ENCODE assay signal across 2 cellular contexts in the genomic region with DNA sequence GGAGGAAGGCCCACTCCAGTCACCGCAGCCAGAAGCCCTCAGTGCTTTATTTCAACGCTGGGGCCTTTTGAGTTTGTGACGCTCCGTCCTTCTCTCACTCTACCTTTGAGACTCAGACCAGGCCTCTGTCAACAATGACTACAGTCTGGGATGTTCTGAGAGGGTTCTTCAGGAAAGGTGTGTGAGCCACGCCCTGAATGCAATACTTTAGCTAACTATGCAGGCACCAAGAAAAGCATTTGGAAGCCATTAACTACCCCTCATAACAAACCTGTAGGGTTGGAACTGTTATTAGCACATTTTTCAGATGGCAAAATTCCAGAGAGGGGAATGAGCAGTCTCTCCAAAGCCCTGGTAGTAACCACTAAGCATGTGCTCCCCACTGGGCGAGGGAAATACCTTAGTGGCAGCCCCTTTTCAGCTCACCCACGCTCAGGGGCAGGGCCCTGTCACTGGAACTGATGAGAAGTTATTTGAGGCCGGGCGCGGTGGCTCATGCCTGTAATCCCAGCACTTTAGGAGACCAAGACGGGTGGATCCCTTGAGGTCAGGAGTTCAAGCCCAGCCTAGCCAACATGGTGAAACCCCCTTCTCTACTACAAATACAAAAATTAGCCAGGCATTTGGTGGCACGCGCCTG.
TF ChIP-seq lines count a peak whose summit lies in the region.

No MANE protein-coding gene starts in this region.

TF ChIP-seq in GM23338, 12 proteins besides CTCF, POLR2A, EP300 and RAD21 (continued from another document):
- TF ChIP-seq, protein P1, sequence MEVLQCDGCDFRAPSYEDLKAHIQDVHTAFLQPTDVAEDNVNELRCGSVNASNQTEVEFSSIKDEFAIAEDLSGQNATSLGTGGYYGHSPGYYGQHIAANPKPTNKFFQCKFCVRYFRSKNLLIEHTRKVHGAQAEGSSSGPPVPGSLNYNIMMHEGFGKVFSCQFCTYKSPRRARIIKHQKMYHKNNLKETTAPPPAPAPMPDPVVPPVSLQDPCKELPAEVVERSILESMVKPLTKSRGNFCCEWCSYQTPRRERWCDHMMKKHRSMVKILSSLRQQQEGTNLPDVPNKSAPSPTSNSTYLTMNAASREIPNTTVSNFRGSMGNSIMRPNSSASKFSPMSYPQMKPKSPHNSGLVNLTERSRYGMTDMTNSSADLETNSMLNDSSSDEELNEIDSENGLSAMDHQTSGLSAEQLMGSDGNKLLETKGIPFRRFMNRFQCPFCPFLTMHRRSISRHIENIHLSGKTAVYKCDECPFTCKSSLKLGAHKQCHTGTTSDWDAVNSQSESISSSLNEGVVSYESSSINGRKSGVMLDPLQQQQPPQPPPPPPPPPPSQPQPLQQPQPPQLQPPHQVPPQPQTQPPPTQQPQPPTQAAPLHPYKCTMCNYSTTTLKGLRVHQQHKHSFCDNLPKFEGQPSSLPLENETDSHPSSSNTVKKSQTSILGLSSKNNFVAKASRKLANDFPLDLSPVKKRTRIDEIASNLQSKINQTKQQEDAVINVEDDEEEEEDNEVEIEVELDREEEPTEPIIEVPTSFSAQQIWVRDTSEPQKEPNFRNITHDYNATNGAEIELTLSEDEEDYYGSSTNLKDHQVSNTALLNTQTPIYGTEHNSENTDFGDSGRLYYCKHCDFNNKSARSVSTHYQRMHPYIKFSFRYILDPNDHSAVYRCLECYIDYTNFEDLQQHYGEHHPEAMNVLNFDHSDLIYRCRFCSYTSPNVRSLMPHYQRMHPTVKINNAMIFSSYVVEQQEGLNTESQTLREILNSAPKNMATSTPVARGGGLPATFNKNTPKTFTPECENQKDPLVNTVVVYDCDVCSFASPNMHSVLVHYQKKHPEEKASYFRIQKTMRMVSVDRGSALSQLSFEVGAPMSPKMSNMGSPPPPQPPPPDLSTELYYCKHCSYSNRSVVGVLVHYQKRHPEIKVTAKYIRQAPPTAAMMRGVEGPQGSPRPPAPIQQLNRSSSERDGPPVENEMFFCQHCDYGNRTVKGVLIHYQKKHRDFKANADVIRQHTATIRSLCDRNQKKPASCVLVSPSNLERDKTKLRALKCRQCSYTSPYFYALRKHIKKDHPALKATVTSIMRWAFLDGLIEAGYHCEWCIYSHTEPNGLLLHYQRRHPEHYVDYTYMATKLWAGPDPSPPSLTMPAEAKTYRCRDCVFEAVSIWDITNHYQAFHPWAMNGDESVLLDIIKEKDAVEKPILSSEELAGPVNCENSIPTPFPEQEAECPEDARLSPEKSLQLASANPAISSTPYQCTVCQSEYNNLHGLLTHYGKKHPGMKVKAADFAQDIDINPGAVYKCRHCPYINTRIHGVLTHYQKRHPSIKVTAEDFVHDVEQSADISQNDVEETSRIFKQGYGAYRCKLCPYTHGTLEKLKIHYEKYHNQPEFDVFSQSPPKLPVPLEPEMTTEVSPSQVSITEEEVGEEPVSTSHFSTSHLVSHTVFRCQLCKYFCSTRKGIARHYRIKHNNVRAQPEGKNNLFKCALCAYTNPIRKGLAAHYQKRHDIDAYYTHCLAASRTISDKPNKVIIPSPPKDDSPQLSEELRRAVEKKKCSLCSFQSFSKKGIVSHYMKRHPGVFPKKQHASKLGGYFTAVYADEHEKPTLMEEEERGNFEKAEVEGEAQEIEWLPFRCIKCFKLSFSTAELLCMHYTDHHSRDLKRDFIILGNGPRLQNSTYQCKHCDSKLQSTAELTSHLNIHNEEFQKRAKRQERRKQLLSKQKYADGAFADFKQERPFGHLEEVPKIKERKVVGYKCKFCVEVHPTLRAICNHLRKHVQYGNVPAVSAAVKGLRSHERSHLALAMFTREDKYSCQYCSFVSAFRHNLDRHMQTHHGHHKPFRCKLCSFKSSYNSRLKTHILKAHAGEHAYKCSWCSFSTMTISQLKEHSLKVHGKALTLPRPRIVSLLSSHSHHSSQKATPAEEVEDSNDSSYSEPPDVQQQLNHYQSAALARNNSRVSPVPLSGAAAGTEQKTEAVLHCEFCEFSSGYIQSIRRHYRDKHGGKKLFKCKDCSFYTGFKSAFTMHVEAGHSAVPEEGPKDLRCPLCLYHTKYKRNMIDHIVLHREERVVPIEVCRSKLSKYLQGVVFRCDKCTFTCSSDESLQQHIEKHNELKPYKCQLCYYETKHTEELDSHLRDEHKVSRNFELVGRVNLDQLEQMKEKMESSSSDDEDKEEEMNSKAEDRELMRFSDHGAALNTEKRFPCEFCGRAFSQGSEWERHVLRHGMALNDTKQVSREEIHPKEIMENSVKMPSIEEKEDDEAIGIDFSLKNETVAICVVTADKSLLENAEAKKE (CRISPR knock-in tag; IDR thresholded peaks at IDR 0.05), result no peak
- TF ChIP-seq ZNF114 (CRISPR knock-in tag; IDR thresholded peaks at IDR 0.05) (no peak), CREB1 (CRISPR knock-in tag; IDR thresholded peaks at IDR 0.05; ENCODE audit: low read depth) (no peak), STAT1 (IDR thresholded peaks at IDR 0.05; ENCODE audit: unreplicated experiment) (no peak)

TF ChIP-seq in WTC11, 78 proteins besides CTCF, POLR2A, EP300 and RAD21 (continued from another document):
- TF ChIP-seq CREM (CRISPR knock-in tag; IDR thresholded peaks at IDR 0.05) (no peak), FOXK1 (CRISPR knock-in tag; IDR thresholded peaks at IDR 0.05) (no peak), ATF1 (CRISPR knock-in tag; IDR thresholded peaks at IDR 0.05) (no peak), KAT7 (CRISPR knock-in tag; IDR thresholded peaks at IDR 0.05; ENCODE audit: borderline replicate concordance) (no peak), IRF2 (CRISPR knock-in tag; IDR thresholded peaks at IDR 0.05; ENCODE audit: borderline replicate concordance, low read depth) (no peak), NFATC4 (CRISPR knock-in tag; IDR thresholded peaks at IDR 0.05) (no peak)
- TF ChIP-seq, protein P2, sequence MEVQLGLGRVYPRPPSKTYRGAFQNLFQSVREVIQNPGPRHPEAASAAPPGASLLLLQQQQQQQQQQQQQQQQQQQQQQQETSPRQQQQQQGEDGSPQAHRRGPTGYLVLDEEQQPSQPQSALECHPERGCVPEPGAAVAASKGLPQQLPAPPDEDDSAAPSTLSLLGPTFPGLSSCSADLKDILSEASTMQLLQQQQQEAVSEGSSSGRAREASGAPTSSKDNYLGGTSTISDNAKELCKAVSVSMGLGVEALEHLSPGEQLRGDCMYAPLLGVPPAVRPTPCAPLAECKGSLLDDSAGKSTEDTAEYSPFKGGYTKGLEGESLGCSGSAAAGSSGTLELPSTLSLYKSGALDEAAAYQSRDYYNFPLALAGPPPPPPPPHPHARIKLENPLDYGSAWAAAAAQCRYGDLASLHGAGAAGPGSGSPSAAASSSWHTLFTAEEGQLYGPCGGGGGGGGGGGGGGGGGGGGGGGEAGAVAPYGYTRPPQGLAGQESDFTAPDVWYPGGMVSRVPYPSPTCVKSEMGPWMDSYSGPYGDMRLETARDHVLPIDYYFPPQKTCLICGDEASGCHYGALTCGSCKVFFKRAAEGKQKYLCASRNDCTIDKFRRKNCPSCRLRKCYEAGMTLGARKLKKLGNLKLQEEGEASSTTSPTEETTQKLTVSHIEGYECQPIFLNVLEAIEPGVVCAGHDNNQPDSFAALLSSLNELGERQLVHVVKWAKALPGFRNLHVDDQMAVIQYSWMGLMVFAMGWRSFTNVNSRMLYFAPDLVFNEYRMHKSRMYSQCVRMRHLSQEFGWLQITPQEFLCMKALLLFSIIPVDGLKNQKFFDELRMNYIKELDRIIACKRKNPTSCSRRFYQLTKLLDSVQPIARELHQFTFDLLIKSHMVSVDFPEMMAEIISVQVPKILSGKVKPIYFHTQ (CRISPR knock-in tag; IDR thresholded peaks at IDR 0.05), result no peak
- TF ChIP-seq, protein P3, sequence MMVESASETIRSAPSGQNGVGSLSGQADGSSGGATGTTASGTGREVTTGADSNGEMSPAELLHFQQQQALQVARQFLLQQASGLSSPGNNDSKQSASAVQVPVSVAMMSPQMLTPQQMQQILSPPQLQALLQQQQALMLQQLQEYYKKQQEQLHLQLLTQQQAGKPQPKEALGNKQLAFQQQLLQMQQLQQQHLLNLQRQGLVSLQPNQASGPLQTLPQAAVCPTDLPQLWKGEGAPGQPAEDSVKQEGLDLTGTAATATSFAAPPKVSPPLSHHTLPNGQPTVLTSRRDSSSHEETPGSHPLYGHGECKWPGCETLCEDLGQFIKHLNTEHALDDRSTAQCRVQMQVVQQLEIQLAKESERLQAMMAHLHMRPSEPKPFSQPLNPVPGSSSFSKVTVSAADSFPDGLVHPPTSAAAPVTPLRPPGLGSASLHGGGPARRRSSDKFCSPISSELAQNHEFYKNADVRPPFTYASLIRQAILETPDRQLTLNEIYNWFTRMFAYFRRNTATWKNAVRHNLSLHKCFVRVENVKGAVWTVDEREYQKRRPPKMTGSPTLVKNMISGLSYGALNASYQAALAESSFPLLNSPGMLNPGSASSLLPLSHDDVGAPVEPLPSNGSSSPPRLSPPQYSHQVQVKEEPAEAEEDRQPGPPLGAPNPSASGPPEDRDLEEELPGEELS (CRISPR knock-in tag; IDR thresholded peaks at IDR 0.05), result no peak
